ENCODE assay signal across 20 cellular contexts in the genomic region with DNA sequence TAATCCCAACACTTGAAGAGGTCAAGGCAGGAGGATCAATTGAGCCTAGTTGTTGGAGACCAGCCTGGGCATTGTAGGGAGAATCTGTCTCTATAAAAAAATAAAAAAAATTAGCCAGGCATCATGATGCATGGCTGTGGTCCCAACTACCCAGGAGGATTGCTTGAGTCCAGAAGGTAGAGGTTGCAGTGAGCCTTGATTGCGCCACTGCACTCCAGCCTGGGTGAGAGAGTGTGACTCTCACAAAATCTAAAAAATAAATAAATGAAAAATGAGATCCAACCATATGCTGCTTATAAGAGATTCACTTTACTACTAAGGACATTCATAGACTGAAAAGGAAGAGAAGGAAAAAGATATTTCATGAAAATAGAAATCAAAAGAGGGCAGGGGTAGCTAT. TPM values are rescaled to one million over a fixed set of nuclear protein-coding genes. Genes with fewer than 3 reads are reported as not detected.
DNase-seq lines count a peak whose midpoint lies in the region; ATAC-seq and TF ChIP-seq lines count a peak whose summit lies in the region.
"Had no signal": no experiment of that assay in that cellular context is flagged by ENCODE, and none has a peak within 500 bp of the region (broad histone marks: within the 10 kb centered on the region; RNA-seq: fewer than 3 reads in every experiment).

No MANE protein-coding gene starts in this region.

- no peaks in the 10 kb centered on the region for H4K20me1 ChIP-seq in IMR-90 (ENCODE audit: insufficient read depth, low read length)

- POLR2A ChIA-PET in IMR-90 (lab: Charles Lee; ENCODE audit: unreplicated experiment): no interaction called here

- no peak overlapping the region for H4K8ac ChIP-seq in IMR-90 (ENCODE audit: low read depth in 2 of 2, low read length in 2 of 2)

- H2AK5ac ChIP-seq in IMR-90 (ENCODE audit: low read depth, low read length): no peak overlapping the region

- dilution Hi-C loops in IMR-90 (cut with HindIII; ENCODE audit: low sequenced_read_pairs, unreplicated experiment): no loop called here

- no peak overlapping the region for H2BK120ac ChIP-seq in IMR-90 (ENCODE audit: low read depth, low read length)

- peaks cover 13% of the 10 kb centered on the region for H3K36me3 ChIP-seq in IMR-90 (ENCODE audit: control insufficient read depth, insufficient read depth, low read length)
- H3K36me3 ChIP-seq: BE2C had no signal

- peak; percentile 27; the same call in 1 of the 2 replicates for ATAC-seq in IMR-90 (ENCODE audit: low read depth)
- ATAC-seq: GM12878, HCT116 had no signal

- CTCF ChIA-PET in IMR-90 (lab: Yijun Ruan, JAX): no interaction called here

- H3K9me1 ChIP-seq in IMR-90 (ENCODE audit: insufficient read depth, low read length): peaks cover 4% of the 10 kb centered on the region; the same call in 1 of the 2 replicates

- no peak overlapping the region for H4K91ac ChIP-seq in IMR-90 (ENCODE audit: insufficient read depth, low read depth, low read length)

- no peaks in the 10 kb centered on the region for H3K27me3 ChIP-seq in IMR-90 (ENCODE audit: control insufficient read depth, insufficient read depth, low read length)
- H3K27me3 ChIP-seq: BE2C; BLaER1 treated with 17β-estradiol and CSF1 and Interleukin-3, amounts not matched to agents 10 nM and 100 nM had no signal

- no peak overlapping the region for H3K9ac ChIP-seq in IMR-90 (ENCODE audit: low read depth, low read length)
- H3K9ac ChIP-seq: BLaER1 treated with 17β-estradiol and CSF1 and Interleukin-3, amounts not matched to agents 10 nM and 100 nM; GM23248 had no signal

- DNase-seq in NCI-H2171 treated with DMSO at 0.1 percent for 48 hours (lab: John Stamatoyannopoulos, UW): peak; percentile 6
- DNase-seq in NCI-H2171 (lab: John Stamatoyannopoulos, UW): no peak
- DNase-seq in IMR-90: no peak
- DNase-seq in fibroblast of peridontal ligament (ENCODE audit: extremely low read depth): peak; percentile 5
- no peak for DNase-seq in NCI-H2196 treated with DMSO at 0.1 percent for 48 hours (lab: John Stamatoyannopoulos, UW; ENCODE audit: unreplicated experiment)
- no peak for DNase-seq in NCI-H146 treated with DMSO at 0.1 percent for 48 hours (lab: John Stamatoyannopoulos, UW; ENCODE audit: unreplicated experiment)
- DNase-seq: AML-193; BE2C; CD4-positive, alpha-beta T cell; CD8-positive, alpha-beta memory T cell; DMS 273 treated with DMSO at 0.1 percent for 48 hours; DMS79; EL; GDM1; GM23248; H9 had no signal

- no peak overlapping the region for H2AFZ ChIP-seq in IMR-90 (replicated peaks; ENCODE audit: low read length, poor library complexity)
- H2AFZ ChIP-seq: GM23248 had no signal

- TF ChIP-seq RAD21 in IMR-90 (IDR thresholded peaks at IDR 0.05; ENCODE audit: low read length): no peak

- H3K23ac ChIP-seq in IMR-90 (ENCODE audit: low read depth, low read length): no peak overlapping the region

- no peak for TF ChIP-seq POLR2A in IMR-90 (IDR thresholded peaks at IDR 0.05; ENCODE audit: low read depth, low read length)

- no peak overlapping the region for H3K4me3 ChIP-seq in IMR-90 (ENCODE audit: insufficient read depth, low read depth, low read length)
- H3K4me3 ChIP-seq: BLaER1 treated with 17β-estradiol and CSF1 and Interleukin-3, amounts not matched to agents 10 nM and 100 nM; GM12878; GM23248 had no signal

- H2BK5ac ChIP-seq in IMR-90 (ENCODE audit: low read depth, low read length, poor library complexity, severe bottlenecking): no peak overlapping the region

- H2AK9ac ChIP-seq in IMR-90 (replicated peaks; ENCODE audit: low read depth, low read length, poor library complexity): no peak overlapping the region

- peak overlapping the region; percentile 59; the same call in 1 of the 2 replicates for H3K27ac ChIP-seq in IMR-90 (ENCODE audit: insufficient read depth, low read length)
- H3K27ac ChIP-seq: 22Rv1; BLaER1 treated with 17β-estradiol and CSF1 and Interleukin-3, amounts not matched to agents 10 nM and 100 nM; GM23248 had no signal

- no peak overlapping the region for H3K14ac ChIP-seq in IMR-90 (replicated peaks; ENCODE audit: low read depth, low read length)

- in situ Hi-C loops in IMR-90 (cut with MboI; ENCODE audit: low sequenced_read_pairs): no loop called here

- H3K56ac ChIP-seq in IMR-90 (ENCODE audit: extremely low read depth, insufficient read depth, low read length): no peak overlapping the region

- WGBS in IMR-90 (ENCODE audit: extremely low coverage in 2 of 2, insufficient read length in 1 of 2), 2 experiments: no CpG with 5 or more reads among the region's 1 CpG

- H3K79me1 ChIP-seq in IMR-90 (ENCODE audit: low read depth in 1 of 2, low read length in 2 of 2): peaks cover 14 to 23% of the 10 kb centered on the region in 2 experiments; a peak in 3 of 4 replicates

- no peak overlapping the region for H3K4me2 ChIP-seq in IMR-90 (ENCODE audit: low read depth, low read length)
- H3K4me2 ChIP-seq: BLaER1 treated with 17β-estradiol and CSF1 and Interleukin-3, amounts not matched to agents 10 nM and 100 nM had no signal

- no TSS peak for BruUV-seq in IMR-90 (replicated peaks; lab: Mats Ljungman, UMichigan)

- no peak overlapping the region for H3K4ac ChIP-seq in IMR-90 (ENCODE audit: low read depth, low read length)

- H3K18ac ChIP-seq in IMR-90 (ENCODE audit: low read depth, low read length): no peak overlapping the region

- H2BK20ac ChIP-seq in IMR-90 (ENCODE audit: low read depth, low read length): no peak overlapping the region

- H2BK15ac ChIP-seq in IMR-90 (ENCODE audit: low read depth, low read length): no peak overlapping the region

- H3K9me3 ChIP-seq in IMR-90 (ENCODE audit: control insufficient read depth, insufficient read depth, low read length): peaks cover 1% of the 10 kb centered on the region; the same call in 1 of the 2 replicates
- H3K9me3 ChIP-seq: BE2C had no signal

- intact Hi-C loops in IMR-90 (cut with micrococcal nuclease): no loop called here

- no peak for TF ChIP-seq CTCF in IMR-90 (conservative IDR thresholded peaks at IDR 0.05; ENCODE audit: low read depth, low read length)

- peaks cover 14% of the 10 kb centered on the region for H3K4me1 ChIP-seq in IMR-90 (ENCODE audit: control insufficient read depth, insufficient read depth, low read length)
- H3K4me1 ChIP-seq: BE2C had no signal

- no peak overlapping the region for H4K5ac ChIP-seq in IMR-90 (ENCODE audit: low read depth, low read length)

TF ChIP-seq in IMR-90, 13 proteins besides CTCF, POLR2A, EP300 and RAD21:
- TF ChIP-seq, protein P1, sequence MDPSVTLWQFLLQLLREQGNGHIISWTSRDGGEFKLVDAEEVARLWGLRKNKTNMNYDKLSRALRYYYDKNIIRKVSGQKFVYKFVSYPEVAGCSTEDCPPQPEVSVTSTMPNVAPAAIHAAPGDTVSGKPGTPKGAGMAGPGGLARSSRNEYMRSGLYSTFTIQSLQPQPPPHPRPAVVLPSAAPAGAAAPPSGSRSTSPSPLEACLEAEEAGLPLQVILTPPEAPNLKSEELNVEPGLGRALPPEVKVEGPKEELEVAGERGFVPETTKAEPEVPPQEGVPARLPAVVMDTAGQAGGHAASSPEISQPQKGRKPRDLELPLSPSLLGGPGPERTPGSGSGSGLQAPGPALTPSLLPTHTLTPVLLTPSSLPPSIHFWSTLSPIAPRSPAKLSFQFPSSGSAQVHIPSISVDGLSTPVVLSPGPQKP (IDR thresholded peaks at IDR 0.05; ENCODE audit: borderline replicate concordance, low read depth, low read length): no peak
- TF ChIP-seq BHLHE40 (IDR thresholded peaks at IDR 0.05; ENCODE audit: low read depth, low read length) (no peak), MAFK (IDR thresholded peaks at IDR 0.05; ENCODE audit: low read depth, low read length) (no peak), CHD1 (IDR thresholded peaks at IDR 0.05; ENCODE audit: low read depth, low read length) (no peak), SMC3 (IDR thresholded peaks at IDR 0.05; ENCODE audit: low read depth, low read length) (no peak), CEBPB (IDR thresholded peaks at IDR 0.05; ENCODE audit: low read depth, low read length) (peak; percentile 53), MAZ (IDR thresholded peaks at IDR 0.05; ENCODE audit: borderline replicate concordance, low read depth, low read length) (no peak)
- TF ChIP-seq, protein P2, sequence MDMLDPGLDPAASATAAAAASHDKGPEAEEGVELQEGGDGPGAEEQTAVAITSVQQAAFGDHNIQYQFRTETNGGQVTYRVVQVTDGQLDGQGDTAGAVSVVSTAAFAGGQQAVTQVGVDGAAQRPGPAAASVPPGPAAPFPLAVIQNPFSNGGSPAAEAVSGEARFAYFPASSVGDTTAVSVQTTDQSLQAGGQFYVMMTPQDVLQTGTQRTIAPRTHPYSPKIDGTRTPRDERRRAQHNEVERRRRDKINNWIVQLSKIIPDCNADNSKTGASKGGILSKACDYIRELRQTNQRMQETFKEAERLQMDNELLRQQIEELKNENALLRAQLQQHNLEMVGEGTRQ (IDR thresholded peaks at IDR 0.05; ENCODE audit: low read depth, low read length): no peak

RNA-seq across cellular contexts. Expression of a gene that starts 47.1 kb away (rescaled TPM):
- total RNA-seq in IMR-90 (2012; rRNA removed): 88.4 and 111 TPM in 2 replicates
- 146 and 151 TPM in 2 replicates for polyA plus RNA-seq in IMR-90 (2012; rRNA removed)
- polyA plus RNA-seq in IMR-90 (2012; cell fraction: cytosol; rRNA removed): 53.0 and 110 TPM in 2 replicates
- 75.3 and 282 TPM in 2 replicates for polyA plus RNA-seq in IMR-90 (2012; cell fraction: nucleus; rRNA removed; ENCODE audit: low replicate concordance)

Comparison
In these comparisons a context has a peak if more than half of its experiments do, and no peak if none do; other contexts are left out.
1. DNase-seq: peak in NCI-H2171 treated with DMSO at 0.1 percent for 48 hours (single experiment) and fibroblast of peridontal ligament (single experiment); none in NCI-H2171 (single experiment), IMR-90 (single experiment), NCI-H2196 treated with DMSO at 0.1 percent for 48 hours (single experiment) and NCI-H146 treated with DMSO at 0.1 percent for 48 hours (single experiment).